Comparison of ENCODE assay signal across 21 cellular contexts in genomic region chr18:33123852-33124251, GRCh38.
DNase-seq lines count a peak whose midpoint lies in the region; FAIRE-seq and TF ChIP-seq lines count a peak whose summit lies in the region.
"Had no signal": no experiment of that assay in that cellular context is flagged by ENCODE, and none has a peak within 500 bp of the region (broad histone marks: within the 10 kb centered on the region; RNA-seq: fewer than 3 reads in every experiment).

No MANE protein-coding gene starts in this region.

- in situ Hi-C loops in KBM-7 (cut with MboI; ENCODE audit: low pct_unique_long_range_greater_than_20kb, low sequenced_read_pairs), result no loop called here

- H4K20me1 ChIP-seq in OCI-LY7 (ENCODE audit: insufficient read depth, low read length), result no peaks in the 10 kb centered on the region

- no peak overlapping the region for H3K27ac ChIP-seq in HEK293 (ENCODE audit: extremely low read depth, low read depth, low read length)
- no peak overlapping the region for H3K27ac ChIP-seq in mesenchymal stem cell (ENCODE audit: low read length, poor library complexity, severe bottlenecking)
- H3K27ac ChIP-seq in kidney (ENCODE audit: low read depth in 2 of 2, low read length in 2 of 2), result no peak overlapping the region
- H3K27ac ChIP-seq in OCI-LY7 (ENCODE audit: low read depth, low read length, poor library complexity, severe bottlenecking), result no peak overlapping the region
- H3K27ac ChIP-seq: brain microvascular endothelial cell, KMS-11, skin epidermis had no signal

- no peak overlapping the region for H3K23ac ChIP-seq in mesenchymal stem cell (ENCODE audit: low read length in 2 of 2)

- H3K4me3 Mint-ChIP-seq in activated CD4-positive, alpha-beta memory T cell treated with anti-CD3 and anti-CD28 coated beads, Interleukin-2, amount 10 ng/mL, durations not matched to agents 7 days and 5 days, result no peak overlapping the region
- H3K4me3 Mint-ChIP-seq: activated naive CD8-positive, alpha-beta T cell; activated T-cell treated with anti-CD3 and anti-CD28 coated beads, Interleukin-2, amount 50 U/mL, for 72 hours; memory B cell; naive thymus-derived CD8-positive, alpha-beta T cell had no signal

- no peak overlapping the region for H4K8ac ChIP-seq in mesenchymal stem cell (ENCODE audit: low read length)

- H3K79me1 ChIP-seq in mesenchymal stem cell (replicated peaks; ENCODE audit: low read length, poor library complexity, severe bottlenecking), result no peaks in the 10 kb centered on the region

- intact Hi-C loops in kidney (cut with DNase I) (no loop called here), OCI-LY7 (cut with micrococcal nuclease; ENCODE audit: unreplicated experiment) (no loop called here)

- CTCF ChIA-PET in HEK293 (lab: Yijun Ruan, JAX), result no interaction called here
- CTCF ChIA-PET in activated CD4-positive, alpha-beta memory T cell treated with anti-CD3 and anti-CD28 coated beads, Interleukin-2, amount 10 ng/mL, durations not matched to agents 7 days and 5 days (lab: Charles Lee), result no interaction called here
- CTCF ChIA-PET in OCI-LY7 (lab: Charles Lee; ENCODE audit: unreplicated experiment), result no interaction called here

- no peak overlapping the region for H2AK5ac ChIP-seq in mesenchymal stem cell (ENCODE audit: low read length, severe bottlenecking)

- TF ChIP-seq CTCF in HEK293 (tag by site-specific recombination; IDR thresholded peaks at IDR 0.05), result no peak
- TF ChIP-seq CTCF in kidney (IDR thresholded peaks at IDR 0.05; ENCODE audit: borderline replicate concordance, extremely low read depth, insufficient read depth), result no peak
- no peak for TF ChIP-seq CTCF in OCI-LY7 (conservative IDR thresholded peaks at IDR 0.05; ENCODE audit: low read length)

- H3K4me1 ChIP-seq in HEK293 (ENCODE audit: control insufficient read depth, insufficient read depth, low read length), result 0 out of 2 replicates have a peak, but pooled peaks cover 2% of the 10 kb centered on the region
- no peaks in the 10 kb centered on the region for H3K4me1 ChIP-seq in mesenchymal stem cell (ENCODE audit: control insufficient read depth, insufficient read depth, low read depth, low read length)
- no peaks in the 10 kb centered on the region for H3K4me1 ChIP-seq in kidney (ENCODE audit: control insufficient read depth in 1 of 2, insufficient read depth in 1 of 2, low read depth in 1 of 2, low read length in 2 of 2)
- no peaks in the 10 kb centered on the region for H3K4me1 ChIP-seq in OCI-LY7 (ENCODE audit: insufficient read depth, low read length, poor library complexity, severe bottlenecking)

- H3K4me3 ChIP-seq in HEK293 (ENCODE audit: low read depth, low read length), result no peak overlapping the region
- H3K4me3 ChIP-seq in mesenchymal stem cell (ENCODE audit: insufficient read depth in 1 of 2, low read depth in 1 of 2, low read length in 2 of 2), result no peak overlapping the region
- no peak overlapping the region for H3K4me3 ChIP-seq in kidney (ENCODE audit: low read length in 2 of 2)
- no peak overlapping the region for H3K4me3 ChIP-seq in OCI-LY7 (ENCODE audit: low read depth, low read length, poor library complexity, severe bottlenecking)
- H3K4me3 ChIP-seq: skin epidermis had no signal

- H3K79me2 ChIP-seq in OCI-LY7 (ENCODE audit: insufficient read depth, low read depth, low read length), result no peaks in the 10 kb centered on the region

- H4K91ac ChIP-seq in mesenchymal stem cell (ENCODE audit: low read length), result no peak overlapping the region

- H2AFZ ChIP-seq in mesenchymal stem cell (ENCODE audit: low read depth, low read length) (no peak overlapping the region), OCI-LY7 (ENCODE audit: low read length) (no peak overlapping the region)

- no peak overlapping the region for H3K27ac Mint-ChIP-seq in activated CD4-positive, alpha-beta memory T cell treated with anti-CD3 and anti-CD28 coated beads, Interleukin-2, amount 10 ng/mL, durations not matched to agents 7 days and 5 days
- H3K27ac Mint-ChIP-seq: activated naive CD8-positive, alpha-beta T cell; activated T-cell treated with anti-CD3 and anti-CD28 coated beads, Interleukin-2, amount 50 U/mL, for 72 hours; memory B cell; naive thymus-derived CD8-positive, alpha-beta T cell had no signal

- no peak overlapping the region for H2BK15ac ChIP-seq in mesenchymal stem cell (ENCODE audit: low read depth, poor library complexity, severe bottlenecking)

- H3K27me3 Mint-ChIP-seq in activated CD4-positive, alpha-beta memory T cell treated with anti-CD3 and anti-CD28 coated beads, Interleukin-2, amount 10 ng/mL, durations not matched to agents 7 days and 5 days, result no peaks in the 10 kb centered on the region
- H3K27me3 Mint-ChIP-seq: activated naive CD8-positive, alpha-beta T cell; naive thymus-derived CD8-positive, alpha-beta T cell had no signal

- H3K36me3 Mint-ChIP-seq in activated CD4-positive, alpha-beta memory T cell treated with anti-CD3 and anti-CD28 coated beads, Interleukin-2, amount 10 ng/mL, durations not matched to agents 7 days and 5 days (ENCODE audit: low read depth), result no peaks in the 10 kb centered on the region
- H3K36me3 Mint-ChIP-seq: activated naive CD8-positive, alpha-beta T cell; memory B cell; naive thymus-derived CD8-positive, alpha-beta T cell had no signal

- no peaks in the 10 kb centered on the region for H3K9me2 ChIP-seq in OCI-LY7 (ENCODE audit: insufficient read depth, low read length)

- DNase-seq in NCI-H187 (lab: John Stamatoyannopoulos, UW), result peak; percentile 13 to 71
- peak; percentile 95 for DNase-seq in NCI-H510A treated with DMSO at 0.1 percent for 48 hours (lab: John Stamatoyannopoulos, UW)
- DNase-seq in mesenchymal stem cell, result peak; percentile 8
- no peak for DNase-seq in kidney
- DNase-seq in activated CD4-positive, alpha-beta memory T cell treated with anti-CD3 and anti-CD28 coated beads, Interleukin-2, amount 10 ng/mL, durations not matched to agents 7 days and 5 days, result no peak
- DNase-seq in OCI-LY7 (ENCODE audit: low spot score), result no peak
- DNase-seq in KBM-7, result no peak
- DNase-seq: activated CD4-positive, CD25-positive, alpha-beta regulatory T cell; activated T-cell treated with anti-CD3 and anti-CD28 coated beads, Interleukin-2, amount 50 U/mL, for 72 hours; brain microvascular endothelial cell; foreskin fibroblast; hypothalamus; naive thymus-derived CD8-positive, alpha-beta T cell; NCI-H1048; stimulated activated CD4-positive, alpha-beta T cell treated with anti-CD3 and anti-CD28 coated beads, Interleukin-4, amount 100 ng/mL, for 24 hours had no signal

- H3K27me3 ChIP-seq in mesenchymal stem cell (ENCODE audit: control insufficient read depth in 1 of 2, insufficient read depth in 1 of 2, low read length in 2 of 2), result no peaks in the 10 kb centered on the region
- H3K27me3 ChIP-seq: brain microvascular endothelial cell had no signal

- H3K9ac ChIP-seq in mesenchymal stem cell (ENCODE audit: low read length), result no peak overlapping the region
- no peak overlapping the region for H3K9ac ChIP-seq in kidney (ENCODE audit: low read length in 2 of 2)
- H3K9ac ChIP-seq: KMS-11 had no signal

- H3K9me3 Mint-ChIP-seq in activated CD4-positive, alpha-beta memory T cell treated with anti-CD3 and anti-CD28 coated beads, Interleukin-2, amount 10 ng/mL, durations not matched to agents 7 days and 5 days, result no peaks in the 10 kb centered on the region
- H3K9me3 Mint-ChIP-seq: memory B cell had no signal

- H3K36me3 ChIP-seq in HEK293 (ENCODE audit: control insufficient read depth in 2 of 2, insufficient read depth in 1 of 2, low read length in 2 of 2) (no peaks in the 10 kb centered on the region), mesenchymal stem cell (ENCODE audit: control insufficient read depth in 1 of 2, insufficient read depth in 2 of 2, low read depth in 1 of 2, low read length in 2 of 2) (no peaks in the 10 kb centered on the region), kidney (ENCODE audit: control insufficient read depth in 1 of 2, insufficient read depth in 2 of 2, low read length in 2 of 2) (no peaks in the 10 kb centered on the region), OCI-LY7 (ENCODE audit: insufficient read depth, low read length) (no peaks in the 10 kb centered on the region)
- H3K36me3 ChIP-seq: brain microvascular endothelial cell had no signal

- H3K4me2 ChIP-seq in mesenchymal stem cell (ENCODE audit: low read length, poor library complexity, severe bottlenecking) (no peak overlapping the region), OCI-LY7 (ENCODE audit: low read length) (no peak overlapping the region)
- H3K4me2 ChIP-seq: KMS-11 had no signal

- H3K9me3 ChIP-seq in HEK293 (ENCODE audit: control insufficient read depth, insufficient read depth, low read depth, low read length) (no peaks in the 10 kb centered on the region), mesenchymal stem cell (ENCODE audit: control insufficient read depth, low read length) (no peaks in the 10 kb centered on the region), kidney (ENCODE audit: control insufficient read depth in 1 of 2, low read length in 2 of 2) (no peaks in the 10 kb centered on the region), OCI-LY7 (ENCODE audit: low read length) (no peaks in the 10 kb centered on the region)

- peak overlapping the region in 1 of 2 experiments; percentile 47 for H2BK12ac ChIP-seq in mesenchymal stem cell (ENCODE audit: low read length in 2 of 2)

- POLR2A ChIA-PET in HEK293 (lab: Yijun Ruan, JAX), result no interaction called here
- POLR2A ChIA-PET in activated CD4-positive, alpha-beta memory T cell treated with anti-CD3 and anti-CD28 coated beads, Interleukin-2, amount 10 ng/mL, durations not matched to agents 7 days and 5 days (lab: Charles Lee), result no interaction called here
- POLR2A ChIA-PET in OCI-LY7 (lab: Charles Lee), result no interaction called here

- no peak for FAIRE-seq in kidney (lab: Jason Lieb, UNC)
- FAIRE-seq: urothelium cell line had no signal

- BruUV-seq in OCI-LY7 (replicated peaks; lab: Mats Ljungman, UMichigan), result no TSS peak

- H3K4me1 Mint-ChIP-seq in activated CD4-positive, alpha-beta memory T cell treated with anti-CD3 and anti-CD28 coated beads, Interleukin-2, amount 10 ng/mL, durations not matched to agents 7 days and 5 days, result no peaks in the 10 kb centered on the region
- H3K4me1 Mint-ChIP-seq: memory B cell; naive thymus-derived CD8-positive, alpha-beta T cell had no signal

- 39% methylated on average over 5 of the region's 5 CpGs for WGBS in mesenchymal stem cell

- H3K14ac ChIP-seq in mesenchymal stem cell (ENCODE audit: low read length in 2 of 2), result no peak overlapping the region

- no peak overlapping the region for H2BK5ac ChIP-seq in mesenchymal stem cell (ENCODE audit: low read depth, low read length, poor library complexity, severe bottlenecking)

- H3K4ac ChIP-seq in mesenchymal stem cell (ENCODE audit: low read depth in 1 of 2, low read length in 2 of 2), result no peak overlapping the region

- H2BK120ac ChIP-seq in mesenchymal stem cell (ENCODE audit: low read depth, low read length), result no peak overlapping the region

- no peak overlapping the region for H3K18ac ChIP-seq in mesenchymal stem cell (ENCODE audit: low read depth in 1 of 2, low read length in 2 of 2)

Comparison
In these comparisons a context has a peak if more than half of its experiments do, and no peak if none do; other contexts are left out.
1. DNase-seq: peak in NCI-H187 (2 of 2), NCI-H510A treated with DMSO at 0.1 percent for 48 hours (single experiment) and mesenchymal stem cell (single experiment); none in kidney (single experiment), activated CD4-positive, alpha-beta memory T cell treated with anti-CD3 and anti-CD28 coated beads, Interleukin-2, amount 10 ng/mL, durations not matched to agents 7 days and 5 days (single experiment), OCI-LY7 (single experiment) and KBM-7 (single experiment).